In genomic region chr14:102591372-102591943, GRCh38 we compare ENCODE assay signal across 7 cellular contexts. TPM values are rescaled to one million over a fixed set of nuclear protein-coding genes. Genes with fewer than 3 reads are reported as not detected.
DNase-seq lines count a peak whose midpoint lies in the region; ATAC-seq and TF ChIP-seq lines count a peak whose summit lies in the region.

No MANE protein-coding gene starts in this region.

- CTCF ChIA-PET in activated B cell treated with CpG ODN at 0.5 μM for 24 hours (lab: Charles Lee) = interaction anchor here (1.0 to 1.2 kb wide), 3 partner anchors 67 to 103 kb away, joined by 3 to 4 read pairs (median 4); no protein-coding TSS in a partner anchor

- no peaks in the 10 kb centered on the region for H3K27me3 Mint-ChIP-seq in activated B cell treated with CpG ODN at 0.5 μM for 24 hours

- peaks cover 36% of the 10 kb centered on the region for H3K79me2 ChIP-seq in Karpas-422 (ENCODE audit: low read length)

- H2AFZ ChIP-seq in Karpas-422 (ENCODE audit: low read length) = 0 out of 2 replicates have a peak overlapping the region, but pooled peaks have one; percentile 53

- H4K20me1 ChIP-seq in Karpas-422 (ENCODE audit: insufficient read depth, low read depth, low read length) = peaks cover 17% of the 10 kb centered on the region; the same call in 1 of the 2 replicates

- peaks cover 29% of the 10 kb centered on the region for H3K4me1 Mint-ChIP-seq in activated B cell treated with CpG ODN at 0.5 μM for 24 hours

- H3K9ac ChIP-seq in Karpas-422 (ENCODE audit: low read length) = peak overlapping the region; percentile 97

- H3K4me1 ChIP-seq in Karpas-422 (ENCODE audit: low read length) = peaks cover 24% of the 10 kb centered on the region

- H3K9me3 ChIP-seq in Karpas-422 (ENCODE audit: low read length) = no peaks in the 10 kb centered on the region

- H3K36me3 ChIP-seq in Karpas-422 (ENCODE audit: insufficient read depth, low read length) = peaks cover 5% of the 10 kb centered on the region; the same call in 1 of the 2 replicates

- H3K4me2 ChIP-seq in Karpas-422 (ENCODE audit: low read depth, low read length, poor library complexity, severe bottlenecking) = peak overlapping the region; percentile 95

- H3K27ac ChIP-seq in Karpas-422 (ENCODE audit: low read length) (peak overlapping the region; percentile 94), epithelial cell of prostate (peak overlapping the region; percentile 96)

- peak overlapping the region; percentile 63 for H3K27ac Mint-ChIP-seq in activated B cell treated with CpG ODN at 0.5 μM for 24 hours

- no peaks in the 10 kb centered on the region for H3K27me3 ChIP-seq in Karpas-422 (ENCODE audit: low read length)

- POLR2A ChIA-PET in activated B cell treated with CpG ODN at 0.5 μM for 24 hours (lab: Charles Lee) = interaction anchor here (0.5 to 1.6 kb wide), 17 partner anchors 18 to 754 kb away, joined by 3 to 18 read pairs (median 5); partner anchors contain the start of gene ANKRD9

- peak overlapping the region; percentile 79 for H3K4me3 Mint-ChIP-seq in activated B cell treated with CpG ODN at 0.5 μM for 24 hours

- ATAC-seq in GM18498 (IDR thresholded peaks at IDR 0.05; ENCODE audit: unreplicated experiment) (peak; percentile 1), activated B cell treated with CpG ODN at 0.5 μM for 24 hours (ENCODE audit: low read depth) (no peak)

- peaks cover 7% of the 10 kb centered on the region for H3K36me3 Mint-ChIP-seq in activated B cell treated with CpG ODN at 0.5 μM for 24 hours (ENCODE audit: low read depth)

- intact Hi-C loops in activated B cell treated with CpG ODN at 0.5 μM for 24 hours (cut with micrococcal nuclease) = loop anchor here (1.0 to 10.0 kb wide), 5 partner anchors 26 to 326 kb away; no protein-coding TSS in a partner anchor

- no peaks in the 10 kb centered on the region for H3K9me3 Mint-ChIP-seq in activated B cell treated with CpG ODN at 0.5 μM for 24 hours

- TF ChIP-seq CTCF in activated B cell treated with CpG ODN at 0.5 μM for 24 hours (IDR thresholded peaks at IDR 0.05) = no peak

- peak overlapping the region; percentile 83 for H3K4me3 ChIP-seq in Karpas-422 (ENCODE audit: low read length)

- no peaks in the 10 kb centered on the region for H3K9me2 ChIP-seq in Karpas-422 (replicated peaks; ENCODE audit: insufficient read depth, low read length)

- DNase-seq in Karpas-422 (peak; percentile 81), activated B cell treated with CpG ODN at 0.5 μM for 24 hours (no peak), epithelial cell of prostate (ENCODE audit: low read depth, low spot score) (no peak), myocyte (ENCODE audit: low read depth) (peak; percentile 43), ureter (ENCODE audit: low spot score) (peak; percentile 58), cerebellar nuclear complex (lab: John Stamatoyannopoulos, UW) (no peak)

RNA-seq across cellular contexts. Expression of gene RCOR1, which starts 1.0 kb away (rescaled TPM):
- 23.3 and 46.9 TPM in 2 replicates for total RNA-seq in Karpas-422 (2014; rRNA removed; shearing (Covaris generic); ENCODE audit: low replicate concordance)
- total RNA-seq in activated B cell treated with CpG ODN at 0.5 μM for 24 hours (21.0 and 23.0 TPM in 2 replicates), myocyte (17.1 and 17.7 TPM in 2 replicates), ureter (21.9 TPM)
- 8.4 TPM for polyA plus RNA-seq in myocyte (2012)

Comparison
In these comparisons a context has a peak if more than half of its experiments do, and no peak if none do; other contexts are left out.
1. DNase-seq: peak in Karpas-422 (single experiment), myocyte (single experiment) and ureter (single experiment); none in activated B cell treated with CpG ODN at 0.5 μM for 24 hours (single experiment), epithelial cell of prostate (single experiment) and cerebellar nuclear complex (0 of 2).